Comparison of ENCODE assay signal across 8 cellular contexts in the genomic region with DNA sequence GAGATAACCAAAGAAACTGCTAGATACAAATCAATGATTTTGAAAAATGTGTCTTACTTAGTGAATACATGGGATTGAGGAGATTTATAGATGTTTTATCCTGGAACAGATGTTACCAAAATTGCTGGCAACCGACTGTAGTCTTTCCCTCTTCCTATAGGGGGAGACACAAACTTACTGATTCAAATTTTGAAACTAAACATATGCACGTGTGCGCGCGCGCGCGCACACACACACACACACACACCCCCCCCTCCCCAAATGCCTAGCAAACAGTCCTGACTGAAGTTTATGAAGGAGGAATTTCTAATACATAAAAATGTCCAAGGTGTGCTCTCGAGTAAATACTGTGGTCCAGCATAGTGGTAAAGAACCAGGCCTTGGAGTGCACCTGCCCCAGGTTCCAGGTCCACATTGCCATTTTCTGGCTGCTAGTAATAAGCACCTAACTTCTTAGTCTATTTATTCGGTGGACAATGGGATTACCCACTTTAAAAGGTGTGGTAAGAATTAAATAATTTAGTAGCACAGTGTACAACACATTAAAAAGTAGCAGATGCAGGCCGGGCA. TPM values are rescaled to one million over a fixed set of nuclear protein-coding genes. Genes with fewer than 3 reads are reported as not detected.
DNase-seq lines count a peak whose midpoint lies in the region; ATAC-seq lines count a peak whose summit lies in the region.

No MANE protein-coding gene starts in this region.

- H3K4me1 Mint-ChIP-seq in activated naive CD8-positive, alpha-beta T cell treated with anti-CD3 and anti-CD28 coated beads for 36 hours, result no peaks in the 10 kb centered on the region

- H3K36me3 Mint-ChIP-seq in activated naive CD8-positive, alpha-beta T cell treated with anti-CD3 and anti-CD28 coated beads for 36 hours, result peaks cover 23% of the 10 kb centered on the region

- H3K27ac Mint-ChIP-seq in activated naive CD8-positive, alpha-beta T cell treated with anti-CD3 and anti-CD28 coated beads for 36 hours, result no peak overlapping the region

- ATAC-seq in GM21423 (IDR thresholded peaks at IDR 0.05; ENCODE audit: unreplicated experiment), result no peak

- H3K27me3 Mint-ChIP-seq in activated naive CD8-positive, alpha-beta T cell treated with anti-CD3 and anti-CD28 coated beads for 36 hours, result no peaks in the 10 kb centered on the region

- no peak overlapping the region for H3K4me3 Mint-ChIP-seq in activated naive CD8-positive, alpha-beta T cell treated with anti-CD3 and anti-CD28 coated beads for 36 hours

- DNase-seq in NCI-H2227 (lab: John Stamatoyannopoulos, UW; ENCODE audit: unreplicated experiment) (peak; percentile 20), NCI-H2227 treated with DMSO at 0.1 percent for 48 hours (lab: John Stamatoyannopoulos, UW) (no peak), NCI-H524 treated with DMSO at 0.1 percent for 48 hours (lab: John Stamatoyannopoulos, UW) (peak; percentile 16), iris pigment epithelial cell (ENCODE audit: low read depth) (peak; percentile 26), superior temporal gyrus (ENCODE audit: extremely low spot score) (peak; percentile 63)
- peak; percentile 7 for DNase-seq in activated naive CD8-positive, alpha-beta T cell treated with anti-CD3 and anti-CD28 coated beads for 36 hours
- DNase-seq in NK-92 treated with Interleukin-12 subunit alpha and Interleukin-12 subunit beta, amount 100 ng/mL, for 24 hours (lab: John Stamatoyannopoulos, UW), result no peak

- H3K9me3 Mint-ChIP-seq in activated naive CD8-positive, alpha-beta T cell treated with anti-CD3 and anti-CD28 coated beads for 36 hours, result no peaks in the 10 kb centered on the region

RNA-seq across cellular contexts. Expression of gene C3orf62, which starts 18.5 kb away (rescaled TPM):
- 1 to 10 TPM; 4.0 to 4.2 TPM for total RNA-seq in activated naive CD8-positive, alpha-beta T cell treated with anti-CD3 and anti-CD28 coated beads for 36 hours

RNA-seq across cellular contexts. Expression of gene USP4, which starts 44.3 kb away (rescaled TPM):
- total RNA-seq in activated naive CD8-positive, alpha-beta T cell treated with anti-CD3 and anti-CD28 coated beads for 36 hours, result 10 to 100 TPM; 63.3 to 64.0 TPM

Comparison
In these comparisons a context has a peak if more than half of its experiments do, and no peak if none do; other contexts are left out.
1. DNase-seq: peak in NCI-H2227 (single experiment), NCI-H524 treated with DMSO at 0.1 percent for 48 hours (single experiment), activated naive CD8-positive, alpha-beta T cell treated with anti-CD3 and anti-CD28 coated beads for 36 hours (single experiment), iris pigment epithelial cell (single experiment) and superior temporal gyrus (single experiment); none in NCI-H2227 treated with DMSO at 0.1 percent for 48 hours (single experiment) and NK-92 treated with Interleukin-12 subunit alpha and Interleukin-12 subunit beta, amount 100 ng/mL, for 24 hours (single experiment).